In the genomic region with DNA sequence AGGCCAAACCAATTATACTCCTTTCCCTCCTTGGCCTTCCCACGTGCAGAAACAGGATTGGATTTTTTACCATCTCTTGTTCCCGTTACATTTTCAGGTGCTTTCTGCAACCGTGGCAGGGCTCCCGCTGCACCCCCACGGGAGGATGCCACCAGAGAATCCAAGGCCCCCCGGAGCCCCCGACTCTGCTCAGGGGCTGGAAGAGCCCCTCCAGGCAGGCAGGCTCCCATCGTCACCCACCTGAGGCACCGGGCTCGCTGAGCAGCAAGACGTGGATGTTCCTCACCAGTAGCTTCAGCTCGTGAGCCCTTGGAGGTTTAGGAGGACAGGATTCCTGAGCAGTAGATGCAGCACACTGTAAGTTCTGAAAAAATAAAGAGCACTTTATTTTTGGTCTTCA, we compare ENCODE assay signal across 17 cellular contexts.
"Had no signal": no experiment of that assay in that cellular context is flagged by ENCODE, and none has a peak within 500 bp of the region (broad histone marks: within the 10 kb centered on the region; RNA-seq: fewer than 3 reads in every experiment).

No MANE protein-coding gene starts in this region.

- DNase-seq: dermis blood vessel endothelial cell; effector CD4-positive, alpha-beta T cell; effector memory CD4-positive, alpha-beta T cell; foreskin keratinocyte; heart left ventricle; hypothalamus; immature natural killer cell; islet precursor cell; left cardiac atrium; left ventricle myocardium superior; lower lobe of right lung; mesenchymal stem cell; mucosa of descending colon; naive B cell had no signal

- H3K27me3 Mint-ChIP-seq: naive B cell had no signal

- H3K27ac Mint-ChIP-seq: immature natural killer cell, mesothelial cell of epicardium had no signal

- H3K4me3 Mint-ChIP-seq: immature natural killer cell, mesothelial cell of epicardium, naive B cell had no signal

- H3K4me1 Mint-ChIP-seq: immature natural killer cell, mesothelial cell of epicardium, naive B cell had no signal

- ATAC-seq: foreskin keratinocyte, gastroesophageal sphincter, heart left ventricle, left cardiac atrium, left lung, left ventricle myocardium superior, lower lobe of right lung, mucosa of descending colon had no signal

- H3K9me3 Mint-ChIP-seq: immature natural killer cell, mesothelial cell of epicardium, naive B cell had no signal
